In genomic region chr4:156472624-156473023, GRCh38 we compare ENCODE assay signal across 22 cellular contexts.
"Had no signal": no experiment of that assay in that cellular context is flagged by ENCODE, and none has a peak within 500 bp of the region (broad histone marks: within the 10 kb centered on the region; RNA-seq: fewer than 3 reads in every experiment).

No MANE protein-coding gene starts in this region.

- H3K9me3 ChIP-seq: ascending aorta, breast epithelium, gastrocnemius medialis, heart left ventricle, left lung, right atrium auricular region, thoracic aorta, upper lobe of left lung had no signal

- H3K36me3 Mint-ChIP-seq: activated naive CD4-positive, alpha-beta T cell treated with anti-CD3 and anti-CD28 coated beads, Interleukin-2, amount 10 ng/mL, durations not matched to agents 7 days and 5 days had no signal

- H3K36me3 ChIP-seq: ascending aorta, breast epithelium, gastrocnemius medialis, heart left ventricle, left lung, right atrium auricular region, thoracic aorta, upper lobe of left lung had no signal

- ATAC-seq: activated CD8-positive, alpha-beta T cell treated with anti-CD3 and anti-CD28 coated beads, Interleukin-2, amount 10 ng/mL, durations not matched to agents 7 days and 5 days; activated naive CD8-positive, alpha-beta T cell treated with anti-CD3 and anti-CD28 coated beads, Interleukin-2, amount 50 U/mL, for 24 hours; gastrocnemius medialis; heart left ventricle; left lung had no signal

- H3K4me1 Mint-ChIP-seq: activated CD4-positive, alpha-beta T cell treated with anti-CD3 and anti-CD28 coated beads, Interleukin-2, amount 10 ng/mL, durations not matched to agents 24 days and 14 days; activated naive CD4-positive, alpha-beta T cell treated with anti-CD3 and anti-CD28 coated beads, Interleukin-2, amount 10 ng/mL, durations not matched to agents 7 days and 5 days; activated naive CD8-positive, alpha-beta T cell treated with anti-CD3 and anti-CD28 coated beads, Interleukin-2, amount 50 U/mL, for 24 hours had no signal

- H3K27ac Mint-ChIP-seq: activated CD4-positive, alpha-beta T cell treated with anti-CD3 and anti-CD28 coated beads, Interleukin-2, amount 10 ng/mL, durations not matched to agents 24 days and 14 days; activated CD8-positive, alpha-beta T cell treated with anti-CD3 and anti-CD28 coated beads, Interleukin-2, amount 10 ng/mL, durations not matched to agents 7 days and 5 days; activated naive CD4-positive, alpha-beta T cell treated with anti-CD3 and anti-CD28 coated beads, Interleukin-2, amount 10 ng/mL, durations not matched to agents 7 days and 5 days; activated naive CD8-positive, alpha-beta T cell treated with anti-CD3 and anti-CD28 coated beads, Interleukin-2, amount 50 U/mL, for 24 hours; activated T-cell treated with anti-CD3 and anti-CD28 coated beads, Interleukin-2, amount 50 U/mL, for 24 hours; activated T-helper 2 cell treated with anti-CD3 and anti-CD28 coated beads, Interferon-gamma antibody, Interleukin-2, Interleukin-4, amounts not matched to agents 10 μg/mL and 5 μg/mL and 100 μg/mL, durations not matched to agents 14 hours and 24 hours and 36 hours; progenitor cell of endocrine pancreas had no signal

- H3K27ac ChIP-seq: ascending aorta, breast epithelium, coronary artery, gastrocnemius medialis, heart left ventricle, left lung, right atrium auricular region, thoracic aorta, upper lobe of left lung had no signal

- H3K4me3 ChIP-seq: ascending aorta, breast epithelium, coronary artery, gastrocnemius medialis, heart left ventricle, left lung, right atrium auricular region, thoracic aorta, upper lobe of left lung had no signal

- H3K27me3 ChIP-seq: ascending aorta, breast epithelium, gastrocnemius medialis, left lung, right atrium auricular region, upper lobe of left lung had no signal

- H3K4me1 ChIP-seq: breast epithelium, gastrocnemius medialis, heart left ventricle, left lung, right atrium auricular region, upper lobe of left lung had no signal

- DNase-seq: activated CD4-positive, alpha-beta T cell treated with anti-CD3 and anti-CD28 coated beads, Interleukin-2, amount 10 ng/mL, durations not matched to agents 24 days and 14 days; activated CD8-positive, alpha-beta T cell treated with anti-CD3 and anti-CD28 coated beads, Interleukin-2, amount 10 ng/mL, durations not matched to agents 7 days and 5 days; activated naive CD4-positive, alpha-beta T cell treated with anti-CD3 and anti-CD28 coated beads, Interleukin-2, amount 10 ng/mL, durations not matched to agents 7 days and 5 days; activated naive CD8-positive, alpha-beta T cell treated with anti-CD3 and anti-CD28 coated beads, Interleukin-2, amount 50 U/mL, for 24 hours; activated T-cell treated with anti-CD3 and anti-CD28 coated beads, Interleukin-2, amount 50 U/mL, for 24 hours; erythroblast; gastrocnemius medialis; heart left ventricle; left lung; midbrain; nephron progenitor cell; occipital lobe; stimulated activated CD4-positive, alpha-beta T cell treated with anti-CD3 and anti-CD28 coated beads, Interleukin-4, amount 100 ng/mL, for 1 hour; T1000; upper lobe of left lung had no signal

- H3K4me3 Mint-ChIP-seq: activated CD4-positive, alpha-beta T cell treated with anti-CD3 and anti-CD28 coated beads, Interleukin-2, amount 10 ng/mL, durations not matched to agents 24 days and 14 days; activated CD8-positive, alpha-beta T cell treated with anti-CD3 and anti-CD28 coated beads, Interleukin-2, amount 10 ng/mL, durations not matched to agents 7 days and 5 days; activated naive CD4-positive, alpha-beta T cell treated with anti-CD3 and anti-CD28 coated beads, Interleukin-2, amount 10 ng/mL, durations not matched to agents 7 days and 5 days; activated naive CD8-positive, alpha-beta T cell treated with anti-CD3 and anti-CD28 coated beads, Interleukin-2, amount 50 U/mL, for 24 hours; activated T-cell treated with anti-CD3 and anti-CD28 coated beads, Interleukin-2, amount 50 U/mL, for 24 hours; nephron progenitor cell had no signal

- H3K9me3 Mint-ChIP-seq: activated CD4-positive, alpha-beta T cell treated with anti-CD3 and anti-CD28 coated beads, Interleukin-2, amount 10 ng/mL, durations not matched to agents 24 days and 14 days; activated naive CD4-positive, alpha-beta T cell treated with anti-CD3 and anti-CD28 coated beads, Interleukin-2, amount 10 ng/mL, durations not matched to agents 7 days and 5 days; activated naive CD8-positive, alpha-beta T cell treated with anti-CD3 and anti-CD28 coated beads, Interleukin-2, amount 50 U/mL, for 24 hours; activated T-cell treated with anti-CD3 and anti-CD28 coated beads, Interleukin-2, amount 50 U/mL, for 24 hours; activated T-helper 2 cell treated with anti-CD3 and anti-CD28 coated beads, Interferon-gamma antibody, Interleukin-2, Interleukin-4, amounts not matched to agents 10 μg/mL and 5 μg/mL and 100 μg/mL, durations not matched to agents 14 hours and 24 hours and 36 hours; nephron progenitor cell had no signal

- H3K27me3 Mint-ChIP-seq: activated CD4-positive, alpha-beta T cell treated with anti-CD3 and anti-CD28 coated beads, Interleukin-2, amount 10 ng/mL, durations not matched to agents 24 days and 14 days; activated naive CD4-positive, alpha-beta T cell treated with anti-CD3 and anti-CD28 coated beads, Interleukin-2, amount 10 ng/mL, durations not matched to agents 7 days and 5 days; activated naive CD8-positive, alpha-beta T cell treated with anti-CD3 and anti-CD28 coated beads, Interleukin-2, amount 50 U/mL, for 24 hours; activated T-cell treated with anti-CD3 and anti-CD28 coated beads, Interleukin-2, amount 50 U/mL, for 24 hours; progenitor cell of endocrine pancreas had no signal
